Comparison of ENCODE assay signal across 23 cellular contexts in genomic region chr3:14231145-14231990, GRCh38. TPM values are rescaled to one million over a fixed set of nuclear protein-coding genes. Genes with fewer than 3 reads are reported as not detected.
DNase-seq lines count a peak whose midpoint lies in the region; ATAC-seq and TF ChIP-seq lines count a peak whose summit lies in the region.
"Had no signal": no experiment of that assay in that cellular context is flagged by ENCODE, and none has a peak within 500 bp of the region (broad histone marks: within the 10 kb centered on the region; RNA-seq: fewer than 3 reads in every experiment).

No MANE protein-coding gene starts in this region.

- no peaks in the 10 kb centered on the region; the same call in 1 of the 2 replicates for H3K9me3 ChIP-seq in SJSA1 (replicated peaks)
- H3K9me3 ChIP-seq: gastrocnemius medialis had no signal

- H3K36me3 Mint-ChIP-seq in endothelial cell (ENCODE audit: low read depth, unreplicated experiment), result peaks cover 21% of the 10 kb centered on the region
- H3K36me3 Mint-ChIP-seq in activated T-helper 17 cell treated with anti-CD3 and anti-CD28 coated beads, Interleukin-2, amount 50 U/mL, for 72 hours (ENCODE audit: low read depth), result no peaks in the 10 kb centered on the region
- H3K36me3 Mint-ChIP-seq: CD14-positive monocyte had no signal

- no peak for TF ChIP-seq CTCF in endothelial cell (IDR thresholded peaks at IDR 0.05; ENCODE audit: unreplicated experiment)

- peaks cover 42% of the 10 kb centered on the region for H3K4me1 Mint-ChIP-seq in endothelial cell (ENCODE audit: unreplicated experiment)
- no peaks in the 10 kb centered on the region for H3K4me1 Mint-ChIP-seq in activated T-helper 17 cell treated with anti-CD3 and anti-CD28 coated beads, Interleukin-2, amount 50 U/mL, for 72 hours

- H3K27me3 ChIP-seq in SJSA1 (replicated peaks), result no peaks in the 10 kb centered on the region
- H3K27me3 ChIP-seq: gastrocnemius medialis had no signal

- in situ Hi-C loops in KBM-7 (cut with MboI; ENCODE audit: low pct_unique_long_range_greater_than_20kb, low sequenced_read_pairs), result no loop called here

- ATAC-seq in activated T-helper 17 cell treated with anti-CD3 and anti-CD28 coated beads, Interleukin-2, amount 50 U/mL, for 72 hours (replicated peaks), result no peak
- ATAC-seq in GM21447 (IDR thresholded peaks at IDR 0.05; ENCODE audit: unreplicated experiment), result no peak
- ATAC-seq: activated naive CD4-positive, alpha-beta T cell treated with anti-CD3 and anti-CD28 coated beads, Interleukin-2, amount 50 U/mL, for 72 hours; gastrocnemius medialis; naive thymus-derived CD8-positive, alpha-beta T cell; stimulated activated naive CD8-positive, alpha-beta T cell treated with anti-CD3 and anti-CD28 coated beads, Interleukin-15, amount 100 ng/mL, for 72 hours had no signal

- no peak overlapping the region for H3K4me3 Mint-ChIP-seq in endothelial cell (ENCODE audit: unreplicated experiment)
- no peak overlapping the region for H3K4me3 Mint-ChIP-seq in activated T-helper 17 cell treated with anti-CD3 and anti-CD28 coated beads, Interleukin-2, amount 50 U/mL, for 72 hours
- H3K4me3 Mint-ChIP-seq: activated CD4-positive, alpha-beta memory T cell treated with anti-CD3 and anti-CD28 coated beads for 36 hours; CD14-positive monocyte; naive thymus-derived CD8-positive, alpha-beta T cell; stimulated activated naive CD8-positive, alpha-beta T cell treated with anti-CD3 and anti-CD28 coated beads, Interleukin-15, amount 100 ng/mL, for 72 hours had no signal

- H3K4me1 ChIP-seq in SJSA1 (replicated peaks), result peaks cover 39% of the 10 kb centered on the region
- H3K4me1 ChIP-seq: gastrocnemius medialis, tibial artery had no signal

- H3K27ac ChIP-seq in SJSA1, result peak overlapping the region; percentile 49
- H3K27ac ChIP-seq: gastrocnemius medialis, HL-60, tibial artery had no signal

- DNase-seq in KBM-7 (peak; percentile 28), SJSA1 (ENCODE audit: low read depth in 1 of 2, low spot score in 2 of 2) (no peak), endothelial cell (ENCODE audit: low spot score) (no peak), ureter (ENCODE audit: low spot score) (peak; percentile 19), medulla oblongata (ENCODE audit: extremely low spot score) (no peak)
- DNase-seq: activated CD4-positive, alpha-beta memory T cell treated with anti-CD3 and anti-CD28 coated beads for 36 hours; activated CD4-positive, CD25-positive, alpha-beta regulatory T cell treated with anti-CD3 and anti-CD28 coated beads, Interleukin-2, amount 50 U/mL, for 72 hours; activated CD8-positive, alpha-beta memory T cell treated with anti-CD3 and anti-CD28 coated beads, Interleukin-2, amount 50 U/mL, for 4 hours; DND-41; gastrocnemius medialis; midbrain; naive thymus-derived CD8-positive, alpha-beta T cell; NCI-H1105; NCI-H1930; NCI-H526; stimulated activated CD8-positive, alpha-beta memory T cell treated with anti-CD3 and anti-CD28 coated beads, Interleukin-4, amount 100 ng/mL, for 48 hours; stimulated activated naive CD8-positive, alpha-beta T cell treated with anti-CD3 and anti-CD28 coated beads, Interleukin-15, amount 100 ng/mL, for 72 hours; tibial artery had no signal

- H3K9me3 Mint-ChIP-seq in endothelial cell (ENCODE audit: unreplicated experiment), result peaks cover 8% of the 10 kb centered on the region
- peaks cover 4% of the 10 kb centered on the region for H3K9me3 Mint-ChIP-seq in activated T-helper 17 cell treated with anti-CD3 and anti-CD28 coated beads, Interleukin-2, amount 50 U/mL, for 72 hours

- peaks cover 11% of the 10 kb centered on the region for H3K27me3 Mint-ChIP-seq in endothelial cell (ENCODE audit: unreplicated experiment)
- H3K27me3 Mint-ChIP-seq in activated T-helper 17 cell treated with anti-CD3 and anti-CD28 coated beads, Interleukin-2, amount 50 U/mL, for 72 hours, result peaks cover 53% of the 10 kb centered on the region

- H3K27ac Mint-ChIP-seq in endothelial cell (ENCODE audit: unreplicated experiment), result peak overlapping the region; percentile 17
- H3K27ac Mint-ChIP-seq in activated T-helper 17 cell treated with anti-CD3 and anti-CD28 coated beads, Interleukin-2, amount 50 U/mL, for 72 hours, result no peak overlapping the region
- H3K27ac Mint-ChIP-seq: activated CD4-positive, alpha-beta memory T cell treated with anti-CD3 and anti-CD28 coated beads for 36 hours; activated naive CD4-positive, alpha-beta T cell treated with anti-CD3 and anti-CD28 coated beads, Interleukin-2, amount 50 U/mL, for 72 hours; naive thymus-derived CD8-positive, alpha-beta T cell; stimulated activated naive CD8-positive, alpha-beta T cell treated with anti-CD3 and anti-CD28 coated beads, Interleukin-15, amount 100 ng/mL, for 72 hours had no signal

- H3K36me3 ChIP-seq in SJSA1, result no peaks in the 10 kb centered on the region
- H3K36me3 ChIP-seq: gastrocnemius medialis, tibial artery had no signal

- H3K4me3 ChIP-seq in SJSA1, result no peak overlapping the region
- H3K4me3 ChIP-seq: gastrocnemius medialis, tibial artery had no signal

RNA-seq across cellular contexts. Expression of gene LSM3, which starts 52.8 kb away (rescaled TPM):
- 22.4 and 25.9 TPM in 2 replicates for total RNA-seq in SJSA1 (2014; rRNA removed; shearing (Covaris generic))
- 14.7 TPM for total RNA-seq in endothelial cell (ENCODE audit: unreplicated experiment)
- total RNA-seq in ureter, result 11.4 TPM
- total RNA-seq in activated T-helper 17 cell treated with anti-CD3 and anti-CD28 coated beads, Interleukin-2, amount 50 U/mL, for 72 hours, result 10 to 100 TPM; 15.6 to 20.6 TPM

RNA-seq across cellular contexts. Expression of gene XPC, which starts 53.0 kb away (rescaled TPM):
- 12.9 and 17.7 TPM in 2 replicates for total RNA-seq in SJSA1 (2014; rRNA removed; shearing (Covaris generic))
- total RNA-seq in endothelial cell (ENCODE audit: unreplicated experiment), result 35.6 TPM
- 55.6 TPM for total RNA-seq in ureter
- 10 to 100 TPM; 31.9 to 39.7 TPM for total RNA-seq in activated T-helper 17 cell treated with anti-CD3 and anti-CD28 coated beads, Interleukin-2, amount 50 U/mL, for 72 hours

Comparison
In these comparisons a context has a peak if more than half of its experiments do, and no peak if none do; other contexts are left out.
1. DNase-seq: peak in KBM-7 (single experiment) and ureter (single experiment); none in SJSA1 (0 of 2), endothelial cell (single experiment) and medulla oblongata (single experiment).